Comparison of ENCODE assay signal across 16 cellular contexts in genomic region chr17:339193-340061, GRCh38. TPM values are rescaled to one million over a fixed set of nuclear protein-coding genes. Genes with fewer than 3 reads are reported as not detected.
DNase-seq lines count a peak whose midpoint lies in the region; ATAC-seq and TF ChIP-seq lines count a peak whose summit lies in the region.
"Had no signal": no experiment of that assay in that cellular context is flagged by ENCODE, and none has a peak within 500 bp of the region (broad histone marks: within the 10 kb centered on the region; RNA-seq: fewer than 3 reads in every experiment).

No MANE protein-coding gene starts in this region.

- no peak for ATAC-seq in effector memory CD8-positive, alpha-beta T cell (replicated peaks)
- ATAC-seq in GM21737 (IDR thresholded peaks at IDR 0.05; ENCODE audit: unreplicated experiment): no peak
- ATAC-seq in CD8-positive, alpha-beta T cell: no peak
- no peak for ATAC-seq in Right ventricle myocardium inferior

- no peak for TF ChIP-seq POLR2A in esophagus squamous epithelium (IDR thresholded peaks at IDR 0.05)

- peak overlapping the region; percentile 84 for H3K27ac Mint-ChIP-seq in progenitor cell of endocrine pancreas
- H3K27ac Mint-ChIP-seq in effector memory CD8-positive, alpha-beta T cell: no peak overlapping the region
- no peak overlapping the region for H3K27ac Mint-ChIP-seq in CD8-positive, alpha-beta T cell
- H3K27ac Mint-ChIP-seq: B cell had no signal

- POLR2A ChIA-PET in CD8-positive, alpha-beta T cell (lab: Charles Lee): no interaction called here

- H3K36me3 Mint-ChIP-seq in progenitor cell of endocrine pancreas (ENCODE audit: insufficient read depth): peaks cover 5% of the 10 kb centered on the region
- H3K36me3 Mint-ChIP-seq in effector memory CD8-positive, alpha-beta T cell (ENCODE audit: insufficient read depth): no peaks in the 10 kb centered on the region
- H3K36me3 Mint-ChIP-seq in CD8-positive, alpha-beta T cell: no peaks in the 10 kb centered on the region

- H3K27me3 ChIP-seq in esophagus squamous epithelium: peaks cover 0 to 16% (median 0%) of the 10 kb centered on the region in 4 donors
- H3K27me3 ChIP-seq in CD8-positive, alpha-beta T cell (ENCODE audit: insufficient read depth, low read length): no peaks in the 10 kb centered on the region

- WGBS in esophagus squamous epithelium, 2 donors: 74 to 85% methylated on average over 7 to 13 of the region's 23 CpGs

- peaks cover 0 to 66% (median 22%) of the 10 kb centered on the region in 3 donors for H3K4me1 ChIP-seq in esophagus squamous epithelium
- H3K4me1 ChIP-seq in CD8-positive, alpha-beta T cell (ENCODE audit: insufficient read depth, low read length): peaks cover 24% of the 10 kb centered on the region

- H3K27me3 Mint-ChIP-seq in progenitor cell of endocrine pancreas: no peaks in the 10 kb centered on the region
- H3K27me3 Mint-ChIP-seq in effector memory CD8-positive, alpha-beta T cell: peaks cover 8 to 19% of the 10 kb centered on the region in 2 donors
- H3K27me3 Mint-ChIP-seq in CD8-positive, alpha-beta T cell (ENCODE audit: low read depth): no peaks in the 10 kb centered on the region

- CTCF ChIA-PET in CD8-positive, alpha-beta T cell (lab: Charles Lee): interaction anchor here (1.2 kb wide), 1 partner anchor 11 kb away, joined by 3 read pairs; no protein-coding TSS in a partner anchor

- peaks cover 6% of the 10 kb centered on the region for H3K9me3 Mint-ChIP-seq in progenitor cell of endocrine pancreas (ENCODE audit: low read depth)
- peaks cover 5 to 7% of the 10 kb centered on the region in 2 donors for H3K9me3 Mint-ChIP-seq in effector memory CD8-positive, alpha-beta T cell
- peaks cover 4% of the 10 kb centered on the region for H3K9me3 Mint-ChIP-seq in CD8-positive, alpha-beta T cell

- peak overlapping the region in 3 of 4 donors; percentile 5 to 44 (median 28) for H3K27ac ChIP-seq in esophagus squamous epithelium
- H3K27ac ChIP-seq in CD8-positive, alpha-beta T cell (ENCODE audit: low read depth, low read length): no peak overlapping the region

- DNase-seq in DMS79 (lab: John Stamatoyannopoulos, UW) (peak; percentile 73), NCI-H2107 treated with DMSO at 0.1 percent for 48 hours (lab: John Stamatoyannopoulos, UW; ENCODE audit: unreplicated experiment) (peak; percentile 82), esophagus squamous epithelium (lab: John Stamatoyannopoulos, UW) (no peak), progenitor cell of endocrine pancreas (ENCODE audit: low spot score, unreplicated experiment) (no peak), Right ventricle myocardium inferior (ENCODE audit: missing footprints) (no peak)
- no peak for DNase-seq in effector memory CD8-positive, alpha-beta T cell
- no peak for DNase-seq in CD8-positive, alpha-beta T cell
- DNase-seq: activated naive CD4-positive, alpha-beta T cell treated with Interleukin-2 at 50 U/mL for 16 hours; central memory CD4-positive, alpha-beta T cell; erythroblast; IMR-90; NCI-H446 treated with DMSO at 0.1 percent for 48 hours; Right ventricle myocardium superior; stimulated activated CD4-positive, alpha-beta T cell treated with anti-CD3 and anti-CD28 coated beads, Interleukin-2, amount 100 ng/mL, for 24 hours had no signal

- no peaks in the 10 kb centered on the region for H3K36me3 ChIP-seq in esophagus squamous epithelium
- H3K36me3 ChIP-seq in CD8-positive, alpha-beta T cell (ENCODE audit: insufficient read depth, low read length): no peaks in the 10 kb centered on the region

- H3K4me3 ChIP-seq in esophagus squamous epithelium: no peak overlapping the region
- H3K4me3 ChIP-seq in CD8-positive, alpha-beta T cell (ENCODE audit: low read depth, low read length): no peak overlapping the region

- TF ChIP-seq CTCF in esophagus squamous epithelium (IDR thresholded peaks at IDR 0.05) (no peak), progenitor cell of endocrine pancreas (IDR thresholded peaks at IDR 0.05; ENCODE audit: unreplicated experiment) (no peak)
- no peak for TF ChIP-seq CTCF in CD8-positive, alpha-beta T cell (IDR thresholded peaks at IDR 0.05)

- no peak overlapping the region for H3K4me3 Mint-ChIP-seq in progenitor cell of endocrine pancreas (ENCODE audit: low read depth)
- H3K4me3 Mint-ChIP-seq in effector memory CD8-positive, alpha-beta T cell: no peak overlapping the region
- no peak overlapping the region for H3K4me3 Mint-ChIP-seq in CD8-positive, alpha-beta T cell
- H3K4me3 Mint-ChIP-seq: B cell had no signal

- H3K9me3 ChIP-seq in esophagus squamous epithelium: no peaks in the 10 kb centered on the region
- no peaks in the 10 kb centered on the region for H3K9me3 ChIP-seq in CD8-positive, alpha-beta T cell (ENCODE audit: low read length)

- H3K4me1 Mint-ChIP-seq in progenitor cell of endocrine pancreas (ENCODE audit: low read depth): peaks cover 25% of the 10 kb centered on the region
- H3K4me1 Mint-ChIP-seq in effector memory CD8-positive, alpha-beta T cell (ENCODE audit: low read depth in 2 of 2): peaks cover 10 to 13% of the 10 kb centered on the region in 2 donors
- peaks cover 28% of the 10 kb centered on the region for H3K4me1 Mint-ChIP-seq in CD8-positive, alpha-beta T cell (ENCODE audit: low read depth)
- H3K4me1 Mint-ChIP-seq: B cell had no signal

- intact Hi-C loops in esophagus squamous epithelium (cut with DNase I) (no loop called here), Right ventricle myocardium inferior (cut with DNase I) (no loop called here)
- intact Hi-C loops in CD8-positive, alpha-beta T cell (cut with DNase I, micrococcal nuclease): no loop called here

RNA-seq across cellular contexts. Expression of gene RPH3AL, which starts 13.2 kb away (rescaled TPM):
- 10 to 100 TPM in 1 of 4 donors, 1 to 10 TPM in 3; 5.2 to 18.3 (median 7.5) TPM for total RNA-seq in esophagus squamous epithelium
- total RNA-seq in progenitor cell of endocrine pancreas: 47.6 and 47.8 TPM in 2 replicates
- total RNA-seq in CD8-positive, alpha-beta T cell: 1 to 10 TPM in 1 of 2 experiments, under 1 TPM in 1; 0.78 to 1.2 TPM
- 3.6 TPM for total RNA-seq in Right ventricle myocardium inferior

Comparison
In these comparisons a context has a peak if more than half of its experiments do, and no peak if none do; other contexts are left out.
1. DNase-seq: peak in DMS79 (single experiment) and NCI-H2107 treated with DMSO at 0.1 percent for 48 hours (single experiment); none in esophagus squamous epithelium (single experiment), progenitor cell of endocrine pancreas (single experiment), effector memory CD8-positive, alpha-beta T cell (0 of 3), CD8-positive, alpha-beta T cell (0 of 7) and Right ventricle myocardium inferior (single experiment).